1 cellular context compared by ENCODE assay signal in the genomic region with DNA sequence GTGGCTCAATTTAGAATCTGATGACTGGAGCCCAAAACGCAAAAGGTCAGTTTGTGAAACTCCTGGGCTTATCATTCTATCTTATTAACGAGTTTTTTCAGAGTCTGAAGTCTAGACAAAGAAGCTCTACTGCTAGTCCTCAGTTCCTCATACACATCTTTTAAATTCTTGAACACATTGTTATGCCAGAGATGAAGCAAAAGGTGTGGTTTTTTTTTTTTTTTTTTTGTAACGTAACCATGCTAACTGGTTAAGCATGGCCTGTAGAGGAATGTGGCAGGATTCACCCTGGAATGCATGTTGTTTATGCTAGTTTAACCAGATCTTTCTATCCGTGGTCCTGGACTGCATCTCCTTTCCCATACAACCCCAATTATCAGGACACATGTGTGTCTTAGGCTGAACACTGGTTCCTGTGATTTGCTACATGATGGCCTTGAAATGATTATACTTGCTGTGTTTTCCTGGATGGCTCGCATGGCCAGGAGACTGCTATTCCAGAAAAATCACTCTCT.
TF ChIP-seq lines count a peak whose summit lies in the region.

No MANE protein-coding gene starts in this region.

TF ChIP-seq in IMR-90, 13 proteins besides CTCF, POLR2A, EP300 and RAD21:
- no peak for TF ChIP-seq BHLHE40 (IDR thresholded peaks at IDR 0.05; ENCODE audit: low read depth, low read length)
- TF ChIP-seq CHD1 (IDR thresholded peaks at IDR 0.05; ENCODE audit: low read depth, low read length), result no peak
- TF ChIP-seq, protein P1, sequence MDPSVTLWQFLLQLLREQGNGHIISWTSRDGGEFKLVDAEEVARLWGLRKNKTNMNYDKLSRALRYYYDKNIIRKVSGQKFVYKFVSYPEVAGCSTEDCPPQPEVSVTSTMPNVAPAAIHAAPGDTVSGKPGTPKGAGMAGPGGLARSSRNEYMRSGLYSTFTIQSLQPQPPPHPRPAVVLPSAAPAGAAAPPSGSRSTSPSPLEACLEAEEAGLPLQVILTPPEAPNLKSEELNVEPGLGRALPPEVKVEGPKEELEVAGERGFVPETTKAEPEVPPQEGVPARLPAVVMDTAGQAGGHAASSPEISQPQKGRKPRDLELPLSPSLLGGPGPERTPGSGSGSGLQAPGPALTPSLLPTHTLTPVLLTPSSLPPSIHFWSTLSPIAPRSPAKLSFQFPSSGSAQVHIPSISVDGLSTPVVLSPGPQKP (IDR thresholded peaks at IDR 0.05; ENCODE audit: borderline replicate concordance, low read depth, low read length), result no peak
- TF ChIP-seq FOS (IDR thresholded peaks at IDR 0.05; ENCODE audit: low read depth, low read length), result no peak
- no peak for TF ChIP-seq MAZ (IDR thresholded peaks at IDR 0.05; ENCODE audit: borderline replicate concordance, low read depth, low read length)
- no peak for TF ChIP-seq SMC3 (IDR thresholded peaks at IDR 0.05; ENCODE audit: low read depth, low read length)
- TF ChIP-seq CEBPB (IDR thresholded peaks at IDR 0.05; ENCODE audit: low read depth, low read length), result no peak
- TF ChIP-seq RFX5 (IDR thresholded peaks at IDR 0.05; ENCODE audit: low read depth, low read length), result no peak
- TF ChIP-seq NFE2L2 (IDR thresholded peaks at IDR 0.05; ENCODE audit: low read depth, low read length), result no peak
- TF ChIP-seq MXI1 (IDR thresholded peaks at IDR 0.05; ENCODE audit: borderline replicate concordance, low read depth, low read length), result no peak
- TF ChIP-seq MAFK (IDR thresholded peaks at IDR 0.05; ENCODE audit: low read depth, low read length), result no peak
